ENCODE assay signal across 13 cellular contexts in the genomic region with DNA sequence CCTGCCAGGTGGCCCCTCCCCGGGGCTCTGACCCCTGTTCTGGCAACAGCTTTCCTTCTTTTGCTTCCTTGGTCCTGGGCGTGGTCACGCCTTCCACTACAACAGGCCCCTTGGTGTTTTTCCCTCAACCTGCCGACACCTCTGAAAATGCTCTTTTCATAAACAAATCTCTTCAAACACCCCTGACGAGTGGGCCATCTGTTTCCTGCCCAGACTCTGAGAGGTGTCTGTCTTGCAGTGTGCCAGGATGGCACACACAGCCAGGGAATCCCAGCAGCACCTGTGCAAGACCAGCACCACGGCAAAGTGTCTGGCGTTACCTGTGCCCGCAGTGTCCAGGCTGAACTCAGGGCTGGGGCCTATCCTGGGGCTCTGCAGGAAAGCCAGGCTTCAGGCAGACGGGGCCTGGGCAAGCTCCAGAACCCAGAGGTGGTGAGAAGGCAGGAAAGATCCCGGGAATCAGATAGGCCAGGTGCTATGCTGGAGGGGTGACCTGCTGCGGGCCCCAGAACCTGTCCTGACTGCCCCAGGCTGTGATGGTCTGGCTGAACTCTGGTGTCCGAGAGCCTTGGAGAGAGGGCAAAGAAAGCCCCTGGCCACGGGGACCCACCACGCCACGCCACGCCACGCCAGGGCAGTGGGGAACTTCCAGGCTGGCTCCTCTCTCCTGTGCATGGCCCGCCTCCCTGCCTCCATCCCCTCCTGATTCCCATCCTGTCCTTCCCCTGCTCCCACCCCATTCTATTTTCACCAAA.
DNase-seq lines count a peak whose midpoint lies in the region; ATAC-seq and TF ChIP-seq lines count a peak whose summit lies in the region.
"Had no signal": no experiment of that assay in that cellular context is flagged by ENCODE, and none has a peak within 500 bp of the region (broad histone marks: within the 10 kb centered on the region; RNA-seq: fewer than 3 reads in every experiment).

No MANE protein-coding gene starts in this region.

- peak overlapping the region; percentile 50 for H3K27ac Mint-ChIP-seq in T-helper 1 cell treated with Interleukin-12 subunit alpha and Interleukin-12 subunit beta and Interleukin-4 antibody, amounts not matched to agents 30 μg/mL and 1 μg/mL, for 36 hours
- H3K27ac Mint-ChIP-seq in activated B cell treated with CpG ODN at 0.5 μM for 24 hours (peak overlapping the region; percentile 32), natural killer cell (peak overlapping the region; percentile 78 to 81)
- H3K27ac Mint-ChIP-seq: endodermal cell, WTC11 had no signal

- peaks cover 1% of the 10 kb centered on the region for H3K4me1 Mint-ChIP-seq in T-helper 1 cell treated with Interleukin-12 subunit alpha and Interleukin-12 subunit beta and Interleukin-4 antibody, amounts not matched to agents 30 μg/mL and 1 μg/mL, for 36 hours (ENCODE audit: low read depth)
- H3K4me1 Mint-ChIP-seq in activated B cell treated with CpG ODN at 0.5 μM for 24 hours, result peaks cover 28% of the 10 kb centered on the region
- peaks cover 6 to 44% of the 10 kb centered on the region in 2 donors for H3K4me1 Mint-ChIP-seq in natural killer cell

- TF ChIP-seq CTCF in activated B cell treated with CpG ODN at 0.5 μM for 24 hours (IDR thresholded peaks at IDR 0.05), result no peak
- TF ChIP-seq CTCF in natural killer cell (IDR thresholded peaks at IDR 0.05), result no peak

- CTCF ChIA-PET in activated B cell treated with CpG ODN at 0.5 μM for 24 hours (lab: Charles Lee), result no interaction called here

- POLR2A ChIA-PET in activated B cell treated with CpG ODN at 0.5 μM for 24 hours (lab: Charles Lee), result no interaction called here

- peaks cover 19% of the 10 kb centered on the region for H3K9me3 Mint-ChIP-seq in T-helper 1 cell treated with Interleukin-12 subunit alpha and Interleukin-12 subunit beta and Interleukin-4 antibody, amounts not matched to agents 30 μg/mL and 1 μg/mL, for 36 hours
- H3K9me3 Mint-ChIP-seq in activated B cell treated with CpG ODN at 0.5 μM for 24 hours, result no peaks in the 10 kb centered on the region
- H3K9me3 Mint-ChIP-seq in natural killer cell, result peaks cover 3 to 10% of the 10 kb centered on the region in 2 donors

- H3K4me3 Mint-ChIP-seq in T-helper 1 cell treated with Interleukin-12 subunit alpha and Interleukin-12 subunit beta and Interleukin-4 antibody, amounts not matched to agents 30 μg/mL and 1 μg/mL, for 36 hours, result no peak overlapping the region
- H3K4me3 Mint-ChIP-seq in activated B cell treated with CpG ODN at 0.5 μM for 24 hours (no peak overlapping the region), natural killer cell (peak overlapping the region; percentile 66)
- H3K4me3 Mint-ChIP-seq: endodermal cell, WTC11 had no signal

- peaks cover 8% of the 10 kb centered on the region for H3K36me3 Mint-ChIP-seq in T-helper 1 cell treated with Interleukin-12 subunit alpha and Interleukin-12 subunit beta and Interleukin-4 antibody, amounts not matched to agents 30 μg/mL and 1 μg/mL, for 36 hours (ENCODE audit: low read depth)
- H3K36me3 Mint-ChIP-seq in activated B cell treated with CpG ODN at 0.5 μM for 24 hours (ENCODE audit: low read depth), result no peaks in the 10 kb centered on the region
- no peaks in the 10 kb centered on the region for H3K36me3 Mint-ChIP-seq in natural killer cell

- DNase-seq in T-helper 1 cell, result no peak
- peak; percentile 8 for DNase-seq in DMS53 treated with DMSO at 0.1 percent for 48 hours (lab: John Stamatoyannopoulos, UW; ENCODE audit: unreplicated experiment)
- no peak for DNase-seq in activated B cell treated with CpG ODN at 0.5 μM for 24 hours
- DNase-seq in natural killer cell, result no peak
- DNase-seq in NCI-H2196 (lab: John Stamatoyannopoulos, UW; ENCODE audit: unreplicated experiment), result no peak
- no peak for DNase-seq in stimulated activated CD4-positive, alpha-beta T cell treated with anti-CD3 and anti-CD28 coated beads, Interleukin-1b, Interleukin-23, amount 100 ng/mL, for 48 hours
- DNase-seq: anterior cingulate cortex, endodermal cell, NCI-H446 treated with DMSO at 0.1 percent for 48 hours, SIG-M5 had no signal

- no peaks in the 10 kb centered on the region for H3K27me3 Mint-ChIP-seq in T-helper 1 cell treated with Interleukin-12 subunit alpha and Interleukin-12 subunit beta and Interleukin-4 antibody, amounts not matched to agents 30 μg/mL and 1 μg/mL, for 36 hours (ENCODE audit: low read depth)
- no peaks in the 10 kb centered on the region for H3K27me3 Mint-ChIP-seq in activated B cell treated with CpG ODN at 0.5 μM for 24 hours
- peaks cover 0 to 8% of the 10 kb centered on the region in 2 donors for H3K27me3 Mint-ChIP-seq in natural killer cell (ENCODE audit: low read depth in 2 of 2)

- no peak for ATAC-seq in activated B cell treated with CpG ODN at 0.5 μM for 24 hours (ENCODE audit: low read depth)
- peak in 2 of 3 donors; percentile 7 to 36 for ATAC-seq in natural killer cell
- no peak for ATAC-seq in GM21619 (IDR thresholded peaks at IDR 0.05; ENCODE audit: unreplicated experiment)
- ATAC-seq: WTC11 had no signal

- intact Hi-C loops in activated B cell treated with CpG ODN at 0.5 μM for 24 hours (cut with micrococcal nuclease), result no loop called here
- intact Hi-C loops in natural killer cell (cut with micrococcal nuclease), result no loop called here

Comparison
In these comparisons a context has a peak if more than half of its experiments do, and no peak if none do; other contexts are left out.
1. ATAC-seq: peak in natural killer cell (2 of 3); none in activated B cell treated with CpG ODN at 0.5 μM for 24 hours (single experiment) and GM21619 (single experiment).
2. Peak in every context shown above with its lines, with median percentiles within 50 percentile points of each other: H3K27ac Mint-ChIP-seq.